In the genomic region with DNA sequence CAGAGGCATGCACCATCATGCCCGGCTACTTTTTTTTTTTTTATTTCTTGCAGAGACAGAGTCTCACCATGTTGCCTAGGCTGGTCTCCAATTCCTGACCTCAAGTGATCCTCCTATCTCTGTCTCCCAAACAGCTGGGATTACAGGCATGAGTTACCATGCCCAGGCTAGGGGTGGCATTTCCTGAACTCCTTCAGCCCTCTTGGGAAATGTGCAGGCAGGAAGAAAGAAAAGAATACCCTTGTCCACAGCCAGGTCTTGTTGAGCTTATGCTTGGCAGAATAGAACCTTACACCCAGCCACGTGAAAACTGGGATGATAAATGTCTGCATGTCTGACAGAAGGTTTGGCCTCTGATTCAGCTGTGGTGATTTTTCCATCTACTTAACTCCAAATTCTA, we compare ENCODE assay signal across 21 cellular contexts.
"Had no signal": no experiment of that assay in that cellular context is flagged by ENCODE, and none has a peak within 500 bp of the region (broad histone marks: within the 10 kb centered on the region; RNA-seq: fewer than 3 reads in every experiment).

No MANE protein-coding gene starts in this region.

- H3K4me3 ChIP-seq: K562 had no signal

- H3K27ac ChIP-seq: WERI-Rb-1 had no signal

- DNase-seq: activated CD4-positive, alpha-beta memory T cell treated with anti-CD3 and anti-CD28 coated beads, Interleukin-2, amount 10 ng/mL, durations not matched to agents 7 days and 5 days; activated CD4-positive, alpha-beta T cell treated with anti-CD3 and anti-CD28 coated beads for 36 hours; activated CD4-positive, alpha-beta T cell treated with anti-CD3 and anti-CD28 coated beads, Interleukin-2, amount 50 U/mL, for 1 hour; activated gamma-delta T cell; activated naive CD4-positive, alpha-beta T cell treated with anti-CD3 and anti-CD28 coated beads for 36 hours; activated T-cell treated with anti-CD3 and anti-CD28 coated beads for 4 hours; activated T-cell treated with anti-CD3 and anti-CD28 coated beads, Interleukin-2, amount 50 U/mL, for 48 hours; amygdala; Karpas-422; MM.1S; NCI-H1105; NCI-H1436 treated with DMSO at 0.1 percent for 48 hours; NCI-H187; NCI-H2081; NCI-H446; NCI-H524; SHP77 treated with DMSO at 0.1 percent for 48 hours; T-helper 1 cell; WERI-Rb-1 had no signal

- H3K36me3 ChIP-seq: WERI-Rb-1 had no signal

- ATAC-seq: activated CD4-positive, alpha-beta T cell treated with anti-CD3 and anti-CD28 coated beads for 36 hours; activated T-helper 17 cell treated with anti-CD3 and anti-CD28 coated beads, Interleukin-2, amount 50 U/mL, for 72 hours; K562 had no signal
